10 cellular contexts compared by ENCODE assay signal in genomic region chr10:100654835-100655759, GRCh38.
DNase-seq lines count a peak whose midpoint lies in the region; ATAC-seq and TF ChIP-seq lines count a peak whose summit lies in the region.
"Had no signal": no experiment of that assay in that cellular context is flagged by ENCODE, and none has a peak within 500 bp of the region (broad histone marks: within the 10 kb centered on the region; RNA-seq: fewer than 3 reads in every experiment).

No MANE protein-coding gene starts in this region.

- BruUV-seq in Caco-2 (replicated peaks; lab: Mats Ljungman, UMichigan): no TSS peak

- H3K27me3 Mint-ChIP-seq in Caco-2 (ENCODE audit: insufficient read depth, unreplicated experiment) (peaks cover 39% of the 10 kb centered on the region), natural killer cell (ENCODE audit: low read depth in 2 of 2) (peaks cover 63 to 71% of the 10 kb centered on the region in 2 donors)

- no peaks in the 10 kb centered on the region for H3K9me3 Mint-ChIP-seq in Caco-2 (ENCODE audit: unreplicated experiment)
- peaks cover 0 to 2% of the 10 kb centered on the region in 2 donors for H3K9me3 Mint-ChIP-seq in natural killer cell

- peak in 1 of 2 experiments; percentile 37 for DNase-seq in Caco-2
- DNase-seq in NCI-H1694 treated with DMSO at 0.1 percent for 48 hours (lab: John Stamatoyannopoulos, UW): peak; percentile 38
- peak; percentile 5 for DNase-seq in astrocyte of the hippocampus (ENCODE audit: low read depth, low spot score)
- no peak for DNase-seq in natural killer cell
- no peak for DNase-seq in AG20443 (ENCODE audit: low spot score)
- no peak for DNase-seq in GM19238 (ENCODE audit: insufficient read length, low spot score)
- DNase-seq: anterior cingulate cortex had no signal

- H3K27ac Mint-ChIP-seq in Caco-2 (ENCODE audit: unreplicated experiment) (no peak overlapping the region), natural killer cell (peak overlapping the region in 1 of 2 donors; percentile 19)

- ATAC-seq in natural killer cell: peak; percentile 53 to 72 (median 61)
- ATAC-seq in GM18909 (IDR thresholded peaks at IDR 0.05; ENCODE audit: poor library complexity, unreplicated experiment): no peak
- no peak for ATAC-seq in GM21447 (IDR thresholded peaks at IDR 0.05; ENCODE audit: unreplicated experiment)

- peak overlapping the region; percentile 90 for H3K4me3 Mint-ChIP-seq in Caco-2 (ENCODE audit: unreplicated experiment)
- H3K4me3 Mint-ChIP-seq in natural killer cell: peak overlapping the region; percentile 70

- TF ChIP-seq CTCF in Caco-2 (IDR thresholded peaks at IDR 0.05; ENCODE audit: insufficient read depth in 1 of 2, low read depth in 1 of 2, low read length in 1 of 2, severe bottlenecking in 1 of 2, unreplicated experiment in 1 of 2): no peak
- TF ChIP-seq CTCF in natural killer cell (IDR thresholded peaks at IDR 0.05): no peak

- peak overlapping the region; percentile 29 for H3K4me3 ChIP-seq in Caco-2 (ENCODE audit: low read depth, low read length)
- H3K4me3 ChIP-seq: lung had no signal

- intact Hi-C loops in Caco-2 (cut with micrococcal nuclease; ENCODE audit: unreplicated experiment) (loop anchor here (2.0 kb wide), 1 partner anchor 48 kb away; no protein-coding TSS in a partner anchor), natural killer cell (cut with micrococcal nuclease) (no loop called here)

- peaks cover 12% of the 10 kb centered on the region for H3K4me1 ChIP-seq in Caco-2

- H3K27me3 ChIP-seq in Caco-2 (replicated peaks; ENCODE audit: control insufficient read depth, insufficient read depth, low read length): peaks cover 2% of the 10 kb centered on the region

- CTCF ChIA-PET in Caco-2 (lab: Charles Lee): no interaction called here

- POLR2A ChIA-PET in Caco-2 (lab: Charles Lee): no interaction called here

- H3K4me1 Mint-ChIP-seq in Caco-2 (ENCODE audit: low read depth, unreplicated experiment) (peaks cover 18% of the 10 kb centered on the region), natural killer cell (peaks cover 19 to 28% of the 10 kb centered on the region in 2 donors)

- H3K9me3 ChIP-seq in Caco-2: no peaks in the 10 kb centered on the region

- H3K36me3 Mint-ChIP-seq in Caco-2 (ENCODE audit: insufficient read depth, unreplicated experiment): no peaks in the 10 kb centered on the region
- H3K36me3 Mint-ChIP-seq in natural killer cell: no peaks in the 10 kb centered on the region

- no peaks in the 10 kb centered on the region for H3K36me3 ChIP-seq in Caco-2 (ENCODE audit: control insufficient read depth, insufficient read depth, low read length)

Comparison
In these comparisons a context has a peak if more than half of its experiments do, and no peak if none do; other contexts are left out.
1. DNase-seq: peak in NCI-H1694 treated with DMSO at 0.1 percent for 48 hours (single experiment) and astrocyte of the hippocampus (single experiment); none in natural killer cell (single experiment), AG20443 (single experiment) and GM19238 (single experiment).
2. ATAC-seq: peak in natural killer cell (3 of 3); none in GM18909 (single experiment) and GM21447 (single experiment).